Comparison of ENCODE assay signal across 22 cellular contexts in the genomic region with DNA sequence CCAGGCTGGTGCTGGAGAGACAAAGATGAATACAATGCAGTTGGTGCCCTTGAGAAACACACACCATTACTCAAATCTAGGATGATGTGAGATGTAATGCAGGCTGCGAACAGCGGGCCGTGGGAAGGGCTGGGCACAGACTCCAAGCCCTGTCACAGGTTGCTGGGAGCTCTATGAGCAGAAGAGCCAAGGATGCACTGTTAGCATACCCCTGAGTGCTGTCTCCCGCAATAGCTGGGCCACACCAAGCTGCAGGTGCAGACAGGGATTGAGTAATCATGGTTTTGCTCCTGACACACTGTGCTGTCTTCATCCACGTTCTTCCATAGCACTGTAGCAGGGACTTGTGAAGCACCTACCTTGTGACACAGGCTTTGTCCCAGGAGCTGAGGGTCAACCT.
"Had no signal": no experiment of that assay in that cellular context is flagged by ENCODE, and none has a peak within 500 bp of the region (broad histone marks: within the 10 kb centered on the region; RNA-seq: fewer than 3 reads in every experiment).

No MANE protein-coding gene starts in this region.

- H3K4me3 Mint-ChIP-seq: mesothelial cell of epicardium; naive B cell; natural killer cell treated with Interleukin-12 subunit alpha and Interleukin-12 subunit beta and Interleukin-15 and Interleukin-18, amount 100 ng/mL, for 72 hours; stimulated activated memory B cell treated with anti-CD40 and anti-IgM and Interleukin-4, amounts not matched to agents 10 μg/mL and 1 μg/mL and 100 μg/mL, for 72 hours; type B pancreatic cell had no signal

- H3K27me3 ChIP-seq: ovary, right atrium auricular region, right lobe of liver, tibial nerve, uterus had no signal

- DNase-seq: islet precursor cell; left ventricle myocardium inferior; mesendoderm; naive B cell; ovary; right lobe of liver; stimulated activated CD4-positive, alpha-beta T cell treated with anti-CD3 and anti-CD28 coated beads, Interleukin-1b, Interleukin-23, amount 100 ng/mL, for 48 hours; stimulated activated CD4-positive, alpha-beta T cell treated with anti-CD3 and anti-CD28 coated beads, Interleukin-2, amount 100 ng/mL, for 48 hours; stimulated activated CD4-positive, alpha-beta T cell treated with anti-CD3 and anti-CD28 coated beads, Interleukin-4, amount 100 ng/mL, for 4 hours; stimulated activated CD8-positive, alpha-beta memory T cell treated with anti-CD3 and anti-CD28 coated beads, Interleukin-4, amount 100 ng/mL, for 48 hours; stimulated activated naive CD4-positive, alpha-beta T cell treated with Interleukin-2 at 50 U/mL for 16 hours; uterus had no signal

- H3K27me3 Mint-ChIP-seq: type B pancreatic cell had no signal

- H3K9me3 Mint-ChIP-seq: mesothelial cell of epicardium; stimulated activated memory B cell treated with anti-CD40 and anti-IgM and Interleukin-4, amounts not matched to agents 10 μg/mL and 1 μg/mL and 100 μg/mL, for 72 hours had no signal

- ATAC-seq: natural killer cell treated with Interleukin-12 subunit alpha and Interleukin-12 subunit beta and Interleukin-15 and Interleukin-18, amount 100 ng/mL, for 72 hours; right lobe of liver; stimulated activated memory B cell treated with anti-CD40 and anti-IgM and Interleukin-4, amounts not matched to agents 10 μg/mL and 1 μg/mL and 100 μg/mL, for 72 hours had no signal

- H3K36me3 Mint-ChIP-seq: mesothelial cell of epicardium; naive B cell; stimulated activated memory B cell treated with anti-CD40 and anti-IgM and Interleukin-4, amounts not matched to agents 10 μg/mL and 1 μg/mL and 100 μg/mL, for 72 hours; type B pancreatic cell had no signal

- H3K36me3 ChIP-seq: left ventricle myocardium inferior, ovary, right atrium auricular region, right lobe of liver, tibial nerve, uterus had no signal

- H3K4me2 ChIP-seq: hepatocyte, smooth muscle cell had no signal

- H3K4me1 ChIP-seq: left ventricle myocardium inferior, right atrium auricular region, right lobe of liver, tibial nerve, uterus had no signal

- H3K4me3 ChIP-seq: hepatocyte, left ventricle myocardium inferior, lung, ovary, right atrium auricular region, right lobe of liver, smooth muscle cell, tibial nerve, uterus had no signal

- H3K9me3 ChIP-seq: left ventricle myocardium inferior, ovary, right atrium auricular region, right lobe of liver, tibial nerve, uterus had no signal

- H3K4me1 Mint-ChIP-seq: mesothelial cell of epicardium; naive B cell; stimulated activated memory B cell treated with anti-CD40 and anti-IgM and Interleukin-4, amounts not matched to agents 10 μg/mL and 1 μg/mL and 100 μg/mL, for 72 hours had no signal

- H3K27ac Mint-ChIP-seq: mesothelial cell of epicardium; naive B cell; progenitor cell of endocrine pancreas; stimulated activated memory B cell treated with anti-CD40 and anti-IgM and Interleukin-4, amounts not matched to agents 10 μg/mL and 1 μg/mL and 100 μg/mL, for 72 hours; type B pancreatic cell had no signal

- H3K27ac ChIP-seq: hepatocyte, left ventricle myocardium inferior, ovary, right atrium auricular region, right lobe of liver, tibial nerve, uterus had no signal
